In genomic region chr17:8294814-8295316, GRCh38 we compare ENCODE assay signal across 8 cellular contexts. TPM values are rescaled to one million over a fixed set of nuclear protein-coding genes. Genes with fewer than 3 reads are reported as not detected.
DNase-seq lines count a peak whose midpoint lies in the region; ATAC-seq and TF ChIP-seq lines count a peak whose summit lies in the region.

No MANE protein-coding gene starts in this region.

- CTCF ChIA-PET in GM10248 (lab: Yijun Ruan, JAX) = interaction anchor here (0.8 to 2.2 kb wide), 13 partner anchors 9 to 235 kb away, joined by 3 to 12 read pairs (median 5); partner anchors contain the start of genes ALOXE3, CTC1 and PFAS

- no peaks in the 10 kb centered on the region for H4K20me1 ChIP-seq in DOHH2 (ENCODE audit: control insufficient read depth, insufficient read depth, low read depth, low read length)

- TF ChIP-seq CTCF in DOHH2 (IDR thresholded peaks at IDR 0.05; ENCODE audit: low read depth, low read length, poor library complexity, severe bottlenecking) = no peak
- TF ChIP-seq CTCF in fibroblast of villous mesenchyme (IDR thresholded peaks at IDR 0.05; ENCODE audit: insufficient read depth, low read depth, low read length) = no peak
- TF ChIP-seq CTCF in parathyroid adenoma (IDR thresholded peaks at IDR 0.05) = no peak
- TF ChIP-seq CTCF in GM10248 (IDR thresholded peaks at IDR 0.05; ENCODE audit: control extremely low read depth, extremely low read depth, low read depth, missing control alignments) = no peak

- H3K9ac ChIP-seq in parathyroid adenoma = peak overlapping the region; percentile 65

- peak overlapping the region; percentile 95 for H3K27ac Mint-ChIP-seq in T-helper 17 cell

- TF ChIP-seq POLR2A in GM18505 (IDR thresholded peaks at IDR 0.05; ENCODE audit: borderline replicate concordance, extremely low read depth, insufficient read depth, insufficient read length) = no peak

- H3K27ac ChIP-seq in DOHH2 (ENCODE audit: low read depth, low read length) (peak overlapping the region; percentile 81), parathyroid adenoma (peak overlapping the region; percentile 82)

- H3K79me2 ChIP-seq in DOHH2 (ENCODE audit: control insufficient read depth, low read length) (peaks cover 5% of the 10 kb centered on the region; the same call in 1 of the 2 replicates), parathyroid adenoma (no peaks in the 10 kb centered on the region)

- ATAC-seq in T-helper 17 cell = no peak
- ATAC-seq in GM18505 (IDR thresholded peaks at IDR 0.05; ENCODE audit: unreplicated experiment) = no peak

- DNase-seq in T-helper 17 cell = no peak
- no peak for DNase-seq in fibroblast of villous mesenchyme (ENCODE audit: low read depth)
- no peak for DNase-seq in GM10248 (ENCODE audit: extremely low spot score)
- DNase-seq in NK-92 (lab: John Stamatoyannopoulos, UW; ENCODE audit: unreplicated experiment) = no peak
- no peak for DNase-seq in Kasumi-1 (lab: John Stamatoyannopoulos, UW)

- H3K9me3 ChIP-seq in DOHH2 (ENCODE audit: control insufficient read depth, insufficient read depth, low read length) = no peaks in the 10 kb centered on the region
- H3K9me3 ChIP-seq in T-helper 17 cell (ENCODE audit: control insufficient read depth, low read length, poor library complexity, severe bottlenecking) = no peaks in the 10 kb centered on the region
- no peaks in the 10 kb centered on the region for H3K9me3 ChIP-seq in parathyroid adenoma (ENCODE audit: control insufficient read depth, low read length)

- H3K36me3 ChIP-seq in DOHH2 (ENCODE audit: control insufficient read depth, low read length) = peaks cover 5% of the 10 kb centered on the region
- H3K36me3 ChIP-seq in parathyroid adenoma (ENCODE audit: control insufficient read depth, insufficient read depth, low read length) = no peaks in the 10 kb centered on the region

- H3K4me1 Mint-ChIP-seq in T-helper 17 cell = peaks cover 31% of the 10 kb centered on the region

- POLR2A ChIA-PET in GM10248 (lab: Yijun Ruan, JAX) = interaction anchor here (0.5 to 1.7 kb wide), 8 partner anchors 11 to 1327 kb away, joined by 3 to 15 read pairs (median 5); no protein-coding TSS in a partner anchor

- H2AFZ ChIP-seq in parathyroid adenoma = peak overlapping the region; percentile 92

- H3K4me3 ChIP-seq in DOHH2 (ENCODE audit: low read length) (peak overlapping the region; percentile 95), fibroblast of villous mesenchyme (ENCODE audit: low read depth, low read length) (peak overlapping the region; percentile 71), parathyroid adenoma (ENCODE audit: low read depth, low read length) (peak overlapping the region; percentile 86)

- H3K4me2 ChIP-seq in DOHH2 (ENCODE audit: low read length) = peak overlapping the region; percentile 85
- H3K4me2 ChIP-seq in parathyroid adenoma (ENCODE audit: low read length) = peak overlapping the region; percentile 79

- peaks cover 10% of the 10 kb centered on the region for H3F3A ChIP-seq in DOHH2 (ENCODE audit: control insufficient read depth, insufficient read depth)

- no peaks in the 10 kb centered on the region for H3K27me3 Mint-ChIP-seq in T-helper 17 cell

- H3K4me1 ChIP-seq in DOHH2 (ENCODE audit: control insufficient read depth, low read length) = peaks cover 35% of the 10 kb centered on the region
- H3K4me1 ChIP-seq in parathyroid adenoma = peaks cover 7% of the 10 kb centered on the region

- peak overlapping the region; percentile 96 for H3K4me3 Mint-ChIP-seq in T-helper 17 cell

- no peaks in the 10 kb centered on the region for H3K36me3 Mint-ChIP-seq in T-helper 17 cell (ENCODE audit: low read depth)

- H3K9me2 ChIP-seq in DOHH2 (replicated peaks; ENCODE audit: control insufficient read depth, low read length) = no peaks in the 10 kb centered on the region

- H3K27me3 ChIP-seq in DOHH2 (ENCODE audit: control insufficient read depth, low read length) = no peaks in the 10 kb centered on the region
- H3K27me3 ChIP-seq in parathyroid adenoma (ENCODE audit: control insufficient read depth, insufficient read depth, low read length) = no peaks in the 10 kb centered on the region

RNA-seq across cellular contexts. Expression of gene SLC25A35, which starts 0.3 kb away (rescaled TPM):
- total RNA-seq in T-helper 17 cell = 1 to 10 TPM; 8.3 to 8.7 TPM
- total RNA-seq in fibroblast of villous mesenchyme = 0.86 and 0.97 TPM in 2 replicates

RNA-seq across cellular contexts. Expression of gene RANGRF, which starts 6.4 kb away (rescaled TPM):
- total RNA-seq in T-helper 17 cell = 10 to 100 TPM; 27.0 to 36.2 TPM
- total RNA-seq in fibroblast of villous mesenchyme = 8.2 and 13.5 TPM in 2 replicates

RNA-seq across cellular contexts. Expression of gene ARHGEF15, which starts 15.2 kb away (rescaled TPM):
- not detected for total RNA-seq in T-helper 17 cell
- total RNA-seq in fibroblast of villous mesenchyme = not detected in 2 replicates

RNA-seq across cellular contexts. Expression of gene ODF4, which starts 44.8 kb away (rescaled TPM):
- total RNA-seq in T-helper 17 cell = not detected
- not detected in 2 replicates for total RNA-seq in fibroblast of villous mesenchyme

RNA-seq across cellular contexts. Expression of gene PFAS, which starts 45.8 kb away (rescaled TPM):
- 10 to 100 TPM; 21.1 to 27.0 TPM for total RNA-seq in T-helper 17 cell
- total RNA-seq in fibroblast of villous mesenchyme = 38.0 and 41.9 TPM in 2 replicates
